In the genomic region with DNA sequence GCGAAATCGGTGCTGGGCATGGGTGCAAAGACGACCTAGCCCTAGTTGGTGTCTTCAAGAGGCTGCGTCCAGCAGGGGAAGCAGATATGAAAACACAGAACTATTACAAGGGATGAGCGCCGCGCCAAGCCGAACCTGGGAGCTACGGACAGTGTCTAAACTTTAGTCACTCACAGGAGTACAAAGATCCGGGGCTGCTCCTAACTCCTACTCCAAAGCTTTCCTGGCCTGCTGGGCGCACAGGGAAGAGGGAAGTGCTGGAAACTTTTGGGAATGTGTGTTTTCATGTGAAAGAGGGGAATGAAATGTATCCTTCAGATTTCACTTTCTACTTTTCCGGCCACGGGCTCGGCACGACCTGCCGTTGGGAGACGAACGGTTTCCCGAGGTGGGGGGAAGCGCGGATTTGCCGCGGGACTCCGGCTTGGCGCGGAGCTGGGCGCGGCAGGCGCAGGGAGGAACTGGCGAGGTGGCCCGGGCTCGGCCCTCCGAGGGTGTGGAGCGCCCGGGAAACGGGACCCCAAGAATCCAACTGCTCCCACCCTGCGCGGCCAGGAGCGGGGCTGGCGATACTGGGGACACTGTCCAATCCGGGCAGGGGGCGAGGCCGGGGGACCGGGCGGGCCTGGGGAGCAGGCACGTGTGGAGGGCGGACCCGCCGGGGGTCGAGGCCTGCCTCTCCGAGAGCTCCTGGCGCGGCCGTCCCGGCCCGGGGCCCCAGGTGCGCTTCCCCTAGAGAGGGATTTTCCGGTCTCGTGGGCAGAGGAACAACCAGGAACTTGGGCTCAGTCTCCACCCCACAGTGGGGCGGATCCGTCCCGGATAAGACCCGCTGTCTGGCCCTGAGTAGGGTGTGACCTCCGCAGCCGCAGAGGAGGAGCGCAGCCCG, we compare ENCODE assay signal across 1 cellular context.
A peak's percentile ranks its signal among the peaks of the same experiment; 100 is the strongest.
TF ChIP-seq lines count a peak whose summit lies in the region.

A gene (plus strand): TSS at position 854 of the 889 bp plus-strand sequence. CDS start 39,432 bp downstream, outside the sequence.

TF ChIP-seq in K562, 482 proteins besides CTCF, POLR2A, EP300 and RAD21 (continued from another document and continues in another):
- TF ChIP-seq, protein P1, sequence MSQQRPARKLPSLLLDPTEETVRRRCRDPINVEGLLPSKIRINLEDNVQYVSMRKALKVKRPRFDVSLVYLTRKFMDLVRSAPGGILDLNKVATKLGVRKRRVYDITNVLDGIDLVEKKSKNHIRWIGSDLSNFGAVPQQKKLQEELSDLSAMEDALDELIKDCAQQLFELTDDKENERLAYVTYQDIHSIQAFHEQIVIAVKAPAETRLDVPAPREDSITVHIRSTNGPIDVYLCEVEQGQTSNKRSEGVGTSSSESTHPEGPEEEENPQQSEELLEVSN (IDR thresholded peaks at IDR 0.05; ENCODE audit: borderline replicate concordance in 1 of 2, extremely low read depth in 1 of 2, insufficient read depth in 1 of 2, insufficient read length in 1 of 2, low read depth in 1 of 2, low read length in 1 of 2, poor library complexity in 1 of 2, severe bottlenecking in 1 of 2) = peak; percentile 64 to 83
- peak; percentile 59 for TF ChIP-seq GABPA (tag; conservative IDR thresholded peaks at IDR 0.05; ENCODE audit: low read depth)
- peak; percentile 60 for TF ChIP-seq SPI1 (IDR thresholded peaks at IDR 0.05; ENCODE audit: borderline replicate concordance, low read depth, low read length)
- TF ChIP-seq, protein P2, sequence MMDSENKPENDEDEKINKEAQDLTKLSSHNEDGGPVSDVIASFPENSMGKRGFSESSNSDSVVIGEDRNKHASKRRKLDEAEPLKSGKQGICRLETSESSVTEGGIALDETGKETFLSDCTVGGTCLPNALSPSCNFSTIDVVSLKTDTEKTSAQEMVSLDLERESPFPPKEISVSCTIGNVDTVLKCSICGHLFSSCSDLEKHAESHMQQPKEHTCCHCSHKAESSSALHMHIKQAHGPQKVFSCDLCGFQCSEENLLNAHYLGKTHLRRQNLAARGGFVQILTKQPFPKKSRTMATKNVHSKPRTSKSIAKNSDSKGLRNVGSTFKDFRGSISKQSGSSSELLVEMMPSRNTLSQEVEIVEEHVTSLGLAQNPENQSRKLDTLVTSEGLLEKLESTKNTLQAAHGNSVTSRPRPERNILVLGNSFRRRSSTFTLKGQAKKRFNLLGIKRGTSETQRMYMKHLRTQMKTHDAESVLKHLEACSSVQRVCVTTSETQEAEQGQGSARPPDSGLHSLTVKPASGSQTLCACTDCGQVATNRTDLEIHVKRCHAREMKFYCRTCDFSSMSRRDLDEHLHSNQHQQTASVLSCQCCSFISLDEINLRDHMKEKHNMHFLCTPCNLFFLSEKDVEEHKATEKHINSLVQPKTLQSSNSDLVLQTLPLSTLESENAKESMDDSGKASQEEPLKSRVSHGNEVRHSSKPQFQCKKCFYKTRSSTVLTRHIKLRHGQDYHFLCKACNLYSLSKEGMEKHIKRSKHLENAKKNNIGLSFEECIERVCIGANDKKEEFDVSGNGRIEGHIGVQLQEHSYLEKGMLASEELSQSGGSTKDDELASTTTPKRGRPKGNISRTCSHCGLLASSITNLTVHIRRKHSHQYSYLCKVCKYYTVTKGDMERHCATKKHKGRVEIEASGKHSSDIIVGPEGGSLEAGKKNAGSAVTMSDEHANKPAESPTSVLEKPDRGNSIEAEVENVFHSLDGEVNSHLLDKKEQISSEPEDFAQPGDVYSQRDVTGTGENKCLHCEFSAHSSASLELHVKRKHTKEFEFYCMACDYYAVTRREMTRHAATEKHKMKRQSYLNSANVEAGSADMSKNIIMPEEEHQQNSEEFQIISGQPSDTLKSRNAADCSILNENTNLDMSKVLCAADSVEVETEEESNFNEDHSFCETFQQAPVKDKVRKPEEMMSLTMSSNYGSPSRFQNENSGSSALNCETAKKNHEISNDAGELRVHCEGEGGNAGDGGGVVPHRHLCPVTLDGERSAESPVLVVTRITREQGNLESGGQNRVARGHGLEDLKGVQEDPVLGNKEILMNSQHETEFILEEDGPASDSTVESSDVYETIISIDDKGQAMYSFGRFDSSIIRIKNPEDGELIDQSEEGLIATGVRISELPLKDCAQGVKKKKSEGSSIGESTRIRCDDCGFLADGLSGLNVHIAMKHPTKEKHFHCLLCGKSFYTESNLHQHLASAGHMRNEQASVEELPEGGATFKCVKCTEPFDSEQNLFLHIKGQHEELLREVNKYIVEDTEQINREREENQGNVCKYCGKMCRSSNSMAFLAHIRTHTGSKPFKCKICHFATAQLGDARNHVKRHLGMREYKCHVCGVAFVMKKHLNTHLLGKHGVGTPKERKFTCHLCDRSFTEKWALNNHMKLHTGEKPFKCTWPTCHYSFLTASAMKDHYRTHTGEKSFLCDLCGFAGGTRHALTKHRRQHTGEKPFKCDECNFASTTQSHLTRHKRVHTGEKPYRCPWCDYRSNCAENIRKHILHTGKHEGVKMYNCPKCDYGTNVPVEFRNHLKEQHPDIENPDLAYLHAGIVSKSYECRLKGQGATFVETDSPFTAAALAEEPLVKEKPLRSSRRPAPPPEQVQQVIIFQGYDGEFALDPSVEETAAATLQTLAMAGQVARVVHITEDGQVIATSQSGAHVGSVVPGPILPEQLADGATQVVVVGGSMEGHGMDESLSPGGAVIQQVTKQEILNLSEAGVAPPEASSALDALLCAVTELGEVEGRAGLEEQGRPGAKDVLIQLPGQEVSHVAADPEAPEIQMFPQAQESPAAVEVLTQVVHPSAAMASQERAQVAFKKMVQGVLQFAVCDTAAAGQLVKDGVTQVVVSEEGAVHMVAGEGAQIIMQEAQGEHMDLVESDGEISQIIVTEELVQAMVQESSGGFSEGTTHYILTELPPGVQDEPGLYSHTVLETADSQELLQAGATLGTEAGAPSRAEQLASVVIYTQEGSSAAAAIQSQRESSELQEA (IDR thresholded peaks at IDR 0.05; ENCODE audit: low read depth) = no peak
- 0 out of 2 replicates have a peak, but pooled peaks have one; percentile 12 for TF ChIP-seq LCOR (CRISPR knock-in tag; IDR thresholded peaks at IDR 0.05)
- TF ChIP-seq, protein P3, sequence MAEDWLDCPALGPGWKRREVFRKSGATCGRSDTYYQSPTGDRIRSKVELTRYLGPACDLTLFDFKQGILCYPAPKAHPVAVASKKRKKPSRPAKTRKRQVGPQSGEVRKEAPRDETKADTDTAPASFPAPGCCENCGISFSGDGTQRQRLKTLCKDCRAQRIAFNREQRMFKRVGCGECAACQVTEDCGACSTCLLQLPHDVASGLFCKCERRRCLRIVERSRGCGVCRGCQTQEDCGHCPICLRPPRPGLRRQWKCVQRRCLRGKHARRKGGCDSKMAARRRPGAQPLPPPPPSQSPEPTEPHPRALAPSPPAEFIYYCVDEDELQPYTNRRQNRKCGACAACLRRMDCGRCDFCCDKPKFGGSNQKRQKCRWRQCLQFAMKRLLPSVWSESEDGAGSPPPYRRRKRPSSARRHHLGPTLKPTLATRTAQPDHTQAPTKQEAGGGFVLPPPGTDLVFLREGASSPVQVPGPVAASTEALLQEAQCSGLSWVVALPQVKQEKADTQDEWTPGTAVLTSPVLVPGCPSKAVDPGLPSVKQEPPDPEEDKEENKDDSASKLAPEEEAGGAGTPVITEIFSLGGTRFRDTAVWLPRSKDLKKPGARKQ (CRISPR knock-in tag; IDR thresholded peaks at IDR 0.05) = no peak
- peak; percentile 46 for TF ChIP-seq POLR2B (IDR thresholded peaks at IDR 0.05; ENCODE audit: low read depth, partially characterized antibody)
- TF ChIP-seq MTA2 (IDR thresholded peaks at IDR 0.05; ENCODE audit: low read depth) = 0 out of 2 replicates have a peak, but pooled peaks have one; percentile 2
- TF ChIP-seq SETDB1 (IDR thresholded peaks at IDR 0.05; ENCODE audit: low read length) = no peak
- TF ChIP-seq, protein P4, sequence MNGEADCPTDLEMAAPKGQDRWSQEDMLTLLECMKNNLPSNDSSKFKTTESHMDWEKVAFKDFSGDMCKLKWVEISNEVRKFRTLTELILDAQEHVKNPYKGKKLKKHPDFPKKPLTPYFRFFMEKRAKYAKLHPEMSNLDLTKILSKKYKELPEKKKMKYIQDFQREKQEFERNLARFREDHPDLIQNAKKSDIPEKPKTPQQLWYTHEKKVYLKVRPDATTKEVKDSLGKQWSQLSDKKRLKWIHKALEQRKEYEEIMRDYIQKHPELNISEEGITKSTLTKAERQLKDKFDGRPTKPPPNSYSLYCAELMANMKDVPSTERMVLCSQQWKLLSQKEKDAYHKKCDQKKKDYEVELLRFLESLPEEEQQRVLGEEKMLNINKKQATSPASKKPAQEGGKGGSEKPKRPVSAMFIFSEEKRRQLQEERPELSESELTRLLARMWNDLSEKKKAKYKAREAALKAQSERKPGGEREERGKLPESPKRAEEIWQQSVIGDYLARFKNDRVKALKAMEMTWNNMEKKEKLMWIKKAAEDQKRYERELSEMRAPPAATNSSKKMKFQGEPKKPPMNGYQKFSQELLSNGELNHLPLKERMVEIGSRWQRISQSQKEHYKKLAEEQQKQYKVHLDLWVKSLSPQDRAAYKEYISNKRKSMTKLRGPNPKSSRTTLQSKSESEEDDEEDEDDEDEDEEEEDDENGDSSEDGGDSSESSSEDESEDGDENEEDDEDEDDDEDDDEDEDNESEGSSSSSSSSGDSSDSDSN (IDR thresholded peaks at IDR 0.05; ENCODE audit: borderline replicate concordance in 1 of 2, low read depth in 2 of 2, low read length in 2 of 2) = peak; percentile 58 to 65; a peak in 2 of 4 replicates
- TF ChIP-seq ZFP1 (CRISPR knock-in tag; IDR thresholded peaks at IDR 0.05) = no peak
- peak; percentile 80; the same call in 1 of the 2 replicates for TF ChIP-seq PHF8 (IDR thresholded peaks at IDR 0.05; ENCODE audit: borderline replicate concordance, low read length)
- TF ChIP-seq ZNF134 (CRISPR knock-in tag; conservative IDR thresholded peaks at IDR 0.05) = 0 out of 2 replicates have a peak, but pooled peaks have one; percentile 6
- TF ChIP-seq, protein P5, sequence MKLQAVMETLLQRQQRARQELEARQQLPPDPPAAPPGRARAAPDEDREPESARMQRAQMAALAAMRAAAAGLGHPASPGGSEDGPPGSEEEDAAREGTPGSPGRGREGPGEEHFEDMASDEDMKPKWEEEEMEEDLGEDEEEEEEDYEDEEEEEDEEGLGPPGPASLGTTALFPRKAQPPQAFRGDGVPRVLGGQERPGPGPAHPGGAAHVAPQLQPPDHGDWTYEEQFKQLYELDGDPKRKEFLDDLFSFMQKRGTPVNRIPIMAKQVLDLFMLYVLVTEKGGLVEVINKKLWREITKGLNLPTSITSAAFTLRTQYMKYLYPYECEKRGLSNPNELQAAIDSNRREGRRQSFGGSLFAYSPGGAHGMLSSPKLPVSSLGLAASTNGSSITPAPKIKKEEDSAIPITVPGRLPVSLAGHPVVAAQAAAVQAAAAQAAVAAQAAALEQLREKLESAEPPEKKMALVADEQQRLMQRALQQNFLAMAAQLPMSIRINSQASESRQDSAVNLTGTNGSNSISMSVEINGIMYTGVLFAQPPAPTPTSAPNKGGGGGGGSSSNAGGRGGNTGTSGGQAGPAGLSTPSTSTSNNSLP (IDR thresholded peaks at IDR 0.05; ENCODE audit: borderline replicate concordance, low read depth, low read length) = no peak
- peak; percentile 84 for TF ChIP-seq RBFOX2 (IDR thresholded peaks at IDR 0.05; ENCODE audit: low read depth, low read length)
- TF ChIP-seq ELF1 (tag; IDR thresholded peaks at IDR 0.05) = peak; percentile 83
- TF ChIP-seq, protein P6, sequence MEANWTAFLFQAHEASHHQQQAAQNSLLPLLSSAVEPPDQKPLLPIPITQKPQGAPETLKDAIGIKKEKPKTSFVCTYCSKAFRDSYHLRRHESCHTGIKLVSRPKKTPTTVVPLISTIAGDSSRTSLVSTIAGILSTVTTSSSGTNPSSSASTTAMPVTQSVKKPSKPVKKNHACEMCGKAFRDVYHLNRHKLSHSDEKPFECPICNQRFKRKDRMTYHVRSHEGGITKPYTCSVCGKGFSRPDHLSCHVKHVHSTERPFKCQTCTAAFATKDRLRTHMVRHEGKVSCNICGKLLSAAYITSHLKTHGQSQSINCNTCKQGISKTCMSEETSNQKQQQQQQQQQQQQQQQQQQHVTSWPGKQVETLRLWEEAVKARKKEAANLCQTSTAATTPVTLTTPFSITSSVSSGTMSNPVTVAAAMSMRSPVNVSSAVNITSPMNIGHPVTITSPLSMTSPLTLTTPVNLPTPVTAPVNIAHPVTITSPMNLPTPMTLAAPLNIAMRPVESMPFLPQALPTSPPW (CRISPR knock-in tag; IDR thresholded peaks at IDR 0.05) = peak; percentile 41; the same call in 1 of the 2 replicates
- peak; percentile 31 for TF ChIP-seq CCNT2 (IDR thresholded peaks at IDR 0.05; ENCODE audit: borderline replicate concordance, extremely low read depth, insufficient read length, low read depth, low read length)
- no peak; the same call in 1 of the 2 replicates for TF ChIP-seq JUND (IDR thresholded peaks at IDR 0.05; ENCODE audit: borderline replicate concordance, low read depth, low read length)
- 0 out of 3 replicates have a peak, but pooled peaks have one; percentile 12 for TF ChIP-seq JUND (tag; IDR thresholded peaks at IDR 0.05; ENCODE audit: borderline replicate concordance, low read depth, low read length)
- TF ChIP-seq ETV1 (tag; conservative IDR thresholded peaks at IDR 0.05; ENCODE audit: low read depth) = 0 out of 2 replicates have a peak, but pooled peaks have one; percentile 25
- no peak for TF ChIP-seq ZNF778 (CRISPR knock-in tag; IDR thresholded peaks at IDR 0.05)
- peak; percentile 8; the same call in 1 of the 2 replicates for TF ChIP-seq CTBP1 (IDR thresholded peaks at IDR 0.05; ENCODE audit: borderline replicate concordance)
- TF ChIP-seq, protein P7, sequence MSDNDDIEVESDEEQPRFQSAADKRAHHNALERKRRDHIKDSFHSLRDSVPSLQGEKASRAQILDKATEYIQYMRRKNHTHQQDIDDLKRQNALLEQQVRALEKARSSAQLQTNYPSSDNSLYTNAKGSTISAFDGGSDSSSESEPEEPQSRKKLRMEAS (CRISPR knock-in tag; IDR thresholded peaks at IDR 0.05) = peak; percentile 45; the same call in 1 of the 2 replicates
- no peak for TF ChIP-seq FOSL1 (tag; conservative IDR thresholded peaks at IDR 0.05)
- TF ChIP-seq FIP1L1 (IDR thresholded peaks at IDR 0.05; ENCODE audit: low read depth, low read length, poor library complexity, severe bottlenecking) = peak; percentile 53
- TF ChIP-seq SMARCA4 (IDR thresholded peaks at IDR 0.05) = peak; percentile 18; the same call in 1 of the 2 replicates
- 0 out of 4 replicates have a peak, but pooled peaks of 1 of the 2 experiments have one; percentile 30 for TF ChIP-seq SIN3A (IDR thresholded peaks at IDR 0.05; ENCODE audit: borderline replicate concordance in 2 of 2, control insufficient read depth in 1 of 2, low read depth in 2 of 2, low read length in 2 of 2)
- no peak for TF ChIP-seq ARHGAP35 (IDR thresholded peaks at IDR 0.05; ENCODE audit: partially characterized antibody)
- peak; percentile 7; the same call in 1 of the 2 replicates for TF ChIP-seq EGR1 (conservative IDR thresholded peaks at IDR 0.05)
- TF ChIP-seq GATAD2A (IDR thresholded peaks at IDR 0.05) = 0 out of 2 replicates have a peak, but pooled peaks have one; percentile 12
- TF ChIP-seq, protein P8, sequence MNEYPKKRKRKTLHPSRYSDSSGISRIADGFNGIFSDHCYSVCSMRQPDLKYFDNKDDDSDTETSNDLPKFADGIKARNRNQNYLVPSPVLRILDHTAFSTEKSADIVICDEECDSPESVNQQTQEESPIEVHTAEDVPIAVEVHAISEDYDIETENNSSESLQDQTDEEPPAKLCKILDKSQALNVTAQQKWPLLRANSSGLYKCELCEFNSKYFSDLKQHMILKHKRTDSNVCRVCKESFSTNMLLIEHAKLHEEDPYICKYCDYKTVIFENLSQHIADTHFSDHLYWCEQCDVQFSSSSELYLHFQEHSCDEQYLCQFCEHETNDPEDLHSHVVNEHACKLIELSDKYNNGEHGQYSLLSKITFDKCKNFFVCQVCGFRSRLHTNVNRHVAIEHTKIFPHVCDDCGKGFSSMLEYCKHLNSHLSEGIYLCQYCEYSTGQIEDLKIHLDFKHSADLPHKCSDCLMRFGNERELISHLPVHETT (CRISPR knock-in tag; conservative IDR thresholded peaks at IDR 0.05 in 1 of 2, IDR thresholded peaks at IDR 0.05 in 1 of 2) = peak in 1 of 2 experiments; percentile 53; a peak in 1 of 4 replicates
- no peak for TF ChIP-seq XRCC5 (IDR thresholded peaks at IDR 0.05; ENCODE audit: low read depth, low read length)
